In the genomic region with DNA sequence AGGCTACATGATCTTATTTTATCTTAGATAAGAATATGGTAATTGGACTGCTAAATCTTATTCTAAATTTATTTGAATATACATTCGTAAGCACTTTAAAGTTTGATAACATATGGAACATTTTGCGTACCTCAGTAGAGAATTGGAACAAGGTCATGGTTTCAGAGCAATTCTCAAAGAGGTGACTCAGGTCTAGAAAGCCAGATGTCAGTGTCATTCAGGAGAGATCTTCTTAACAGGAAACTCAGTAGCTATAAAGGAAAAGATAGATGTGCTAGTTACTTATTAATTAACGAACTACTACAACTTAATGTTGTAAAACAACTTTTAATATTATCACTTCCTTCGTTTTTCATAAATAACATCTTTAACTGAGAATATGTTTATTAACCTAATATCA, we compare ENCODE assay signal across 21 cellular contexts.
"Had no signal": no experiment of that assay in that cellular context is flagged by ENCODE, and none has a peak within 500 bp of the region (broad histone marks: within the 10 kb centered on the region; RNA-seq: fewer than 3 reads in every experiment).

No MANE protein-coding gene starts in this region.

- DNase-seq: activated CD4-positive, alpha-beta memory T cell treated with anti-CD3 and anti-CD28 coated beads for 36 hours; activated CD4-positive, alpha-beta T cell treated with anti-CD3 and anti-CD28 coated beads for 48 hours; activated effector memory CD4-positive, alpha-beta T cell treated with Interleukin-2 at 50 U/mL for 16 hours; activated naive CD4-positive, alpha-beta T cell treated with anti-CD3 and anti-CD28 coated beads for 36 hours; activated naive CD8-positive, alpha-beta T cell treated with anti-CD3 and anti-CD28 coated beads, Interleukin-2, amount 10 ng/mL, durations not matched to agents 7 days and 5 days; activated T-cell treated with anti-CD3 and anti-CD28 coated beads, Interleukin-2, amount 50 U/mL, for 72 hours; amniotic stem cell; colonic mucosa; dorsolateral prefrontal cortex; effector memory CD8-positive, alpha-beta T cell; hippocampal formation; left ventricle myocardium superior; mammary epithelial cell; midbrain; pancreas; right cardiac atrium; stimulated activated CD4-positive, alpha-beta T cell treated with anti-CD3 and anti-CD28 coated beads, Interleukin-12 subunit alpha, Interleukin-12 subunit beta, amount 100 ng/mL, for 4 hours; stimulated activated CD4-positive, alpha-beta T cell treated with anti-CD3 and anti-CD28 coated beads, Interleukin-4, amount 100 ng/mL, for 4 hours; substantia nigra; thyroid gland had no signal

- ATAC-seq: activated T-cell treated with anti-CD3 and anti-CD28 coated beads, Interleukin-2, amount 50 U/mL, for 72 hours; effector memory CD8-positive, alpha-beta T cell; left ventricle myocardium superior; natural killer cell treated with Interleukin-12 subunit alpha and Interleukin-12 subunit beta and Interleukin-15 and Interleukin-18, amount 100 ng/mL, for 72 hours; pancreas; right cardiac atrium had no signal
